1 cellular context compared by ENCODE assay signal in genomic region chr19:7629347-7630054, GRCh38.
A peak's percentile ranks its signal among the peaks of the same experiment; 100 is the strongest.
TF ChIP-seq lines count a peak whose summit lies in the region.

A gene with protein sequence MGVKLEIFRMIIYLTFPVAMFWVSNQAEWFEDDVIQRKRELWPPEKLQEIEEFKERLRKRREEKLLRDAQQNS (plus strand): TSS chr19:7629793. CDS start chr19:7629834, 41 bp downstream.
TSS of gene XAB2 (minus strand) at chr19:7629545. CDS start at chr19:7629527, 18 bp downstream.

TF ChIP-seq in A549, 52 proteins besides CTCF, POLR2A, EP300 and RAD21 (continued from another document):
- TF ChIP-seq ATOH8 (CRISPR knock-in tag; IDR thresholded peaks at IDR 0.05; ENCODE audit: low read depth) (no peak), ESRRA (IDR thresholded peaks at IDR 0.05; ENCODE audit: borderline replicate concordance, low read length) (no peak), JUN (IDR thresholded peaks at IDR 0.05) (peak in 1 of 2 experiments; percentile 61; a peak in 2 of 5 replicates), GATA3 (IDR thresholded peaks at IDR 0.05; ENCODE audit: borderline replicate concordance) (no peak), ZNF302 (CRISPR knock-in tag; IDR thresholded peaks at IDR 0.05) (no peak), HOXB5 (CRISPR knock-in tag; IDR thresholded peaks at IDR 0.05) (no peak), EHMT2 (IDR thresholded peaks at IDR 0.05; ENCODE audit: low read depth) (no peak), BHLHE40 (IDR thresholded peaks at IDR 0.05; ENCODE audit: low read depth, low read length) (no peak), RNF2 (IDR thresholded peaks at IDR 0.05; ENCODE audit: borderline replicate concordance, low read depth) (no peak)
- TF ChIP-seq, protein P1, sequence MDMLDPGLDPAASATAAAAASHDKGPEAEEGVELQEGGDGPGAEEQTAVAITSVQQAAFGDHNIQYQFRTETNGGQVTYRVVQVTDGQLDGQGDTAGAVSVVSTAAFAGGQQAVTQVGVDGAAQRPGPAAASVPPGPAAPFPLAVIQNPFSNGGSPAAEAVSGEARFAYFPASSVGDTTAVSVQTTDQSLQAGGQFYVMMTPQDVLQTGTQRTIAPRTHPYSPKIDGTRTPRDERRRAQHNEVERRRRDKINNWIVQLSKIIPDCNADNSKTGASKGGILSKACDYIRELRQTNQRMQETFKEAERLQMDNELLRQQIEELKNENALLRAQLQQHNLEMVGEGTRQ (IDR thresholded peaks at IDR 0.05), result no peak
- TF ChIP-seq, protein P2, sequence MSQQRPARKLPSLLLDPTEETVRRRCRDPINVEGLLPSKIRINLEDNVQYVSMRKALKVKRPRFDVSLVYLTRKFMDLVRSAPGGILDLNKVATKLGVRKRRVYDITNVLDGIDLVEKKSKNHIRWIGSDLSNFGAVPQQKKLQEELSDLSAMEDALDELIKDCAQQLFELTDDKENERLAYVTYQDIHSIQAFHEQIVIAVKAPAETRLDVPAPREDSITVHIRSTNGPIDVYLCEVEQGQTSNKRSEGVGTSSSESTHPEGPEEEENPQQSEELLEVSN (IDR thresholded peaks at IDR 0.05; ENCODE audit: borderline replicate concordance, low read depth), result no peak
- TF ChIP-seq, protein P3, sequence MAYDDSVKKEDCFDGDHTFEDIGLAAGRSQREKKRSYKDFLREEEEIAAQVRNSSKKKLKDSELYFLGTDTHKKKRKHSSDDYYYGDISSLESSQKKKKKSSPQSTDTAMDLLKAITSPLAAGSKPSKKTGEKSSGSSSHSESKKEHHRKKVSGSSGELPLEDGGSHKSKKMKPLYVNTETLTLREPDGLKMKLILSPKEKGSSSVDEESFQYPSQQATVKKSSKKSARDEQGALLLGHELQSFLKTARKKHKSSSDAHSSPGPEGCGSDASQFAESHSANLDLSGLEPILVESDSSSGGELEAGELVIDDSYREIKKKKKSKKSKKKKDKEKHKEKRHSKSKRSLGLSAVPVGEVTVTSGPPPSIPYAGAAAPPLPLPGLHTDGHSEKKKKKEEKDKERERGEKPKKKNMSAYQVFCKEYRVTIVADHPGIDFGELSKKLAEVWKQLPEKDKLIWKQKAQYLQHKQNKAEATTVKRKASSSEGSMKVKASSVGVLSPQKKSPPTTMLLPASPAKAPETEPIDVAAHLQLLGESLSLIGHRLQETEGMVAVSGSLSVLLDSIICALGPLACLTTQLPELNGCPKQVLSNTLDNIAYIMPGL (CRISPR knock-in tag; IDR thresholded peaks at IDR 0.05; ENCODE audit: borderline replicate concordance), result no peak
- TF ChIP-seq, protein P4, sequence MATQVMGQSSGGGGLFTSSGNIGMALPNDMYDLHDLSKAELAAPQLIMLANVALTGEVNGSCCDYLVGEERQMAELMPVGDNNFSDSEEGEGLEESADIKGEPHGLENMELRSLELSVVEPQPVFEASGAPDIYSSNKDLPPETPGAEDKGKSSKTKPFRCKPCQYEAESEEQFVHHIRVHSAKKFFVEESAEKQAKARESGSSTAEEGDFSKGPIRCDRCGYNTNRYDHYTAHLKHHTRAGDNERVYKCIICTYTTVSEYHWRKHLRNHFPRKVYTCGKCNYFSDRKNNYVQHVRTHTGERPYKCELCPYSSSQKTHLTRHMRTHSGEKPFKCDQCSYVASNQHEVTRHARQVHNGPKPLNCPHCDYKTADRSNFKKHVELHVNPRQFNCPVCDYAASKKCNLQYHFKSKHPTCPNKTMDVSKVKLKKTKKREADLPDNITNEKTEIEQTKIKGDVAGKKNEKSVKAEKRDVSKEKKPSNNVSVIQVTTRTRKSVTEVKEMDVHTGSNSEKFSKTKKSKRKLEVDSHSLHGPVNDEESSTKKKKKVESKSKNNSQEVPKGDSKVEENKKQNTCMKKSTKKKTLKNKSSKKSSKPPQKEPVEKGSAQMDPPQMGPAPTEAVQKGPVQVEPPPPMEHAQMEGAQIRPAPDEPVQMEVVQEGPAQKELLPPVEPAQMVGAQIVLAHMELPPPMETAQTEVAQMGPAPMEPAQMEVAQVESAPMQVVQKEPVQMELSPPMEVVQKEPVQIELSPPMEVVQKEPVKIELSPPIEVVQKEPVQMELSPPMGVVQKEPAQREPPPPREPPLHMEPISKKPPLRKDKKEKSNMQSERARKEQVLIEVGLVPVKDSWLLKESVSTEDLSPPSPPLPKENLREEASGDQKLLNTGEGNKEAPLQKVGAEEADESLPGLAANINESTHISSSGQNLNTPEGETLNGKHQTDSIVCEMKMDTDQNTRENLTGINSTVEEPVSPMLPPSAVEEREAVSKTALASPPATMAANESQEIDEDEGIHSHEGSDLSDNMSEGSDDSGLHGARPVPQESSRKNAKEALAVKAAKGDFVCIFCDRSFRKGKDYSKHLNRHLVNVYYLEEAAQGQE (IDR thresholded peaks at IDR 0.05), result no peak
TF ChIP-seq in A549: peak in this region for 7.
